In genomic region chr12:124694250-124694649, GRCh38 we compare ENCODE assay signal across 11 cellular contexts.
DNase-seq lines count a peak whose midpoint lies in the region; ATAC-seq lines count a peak whose summit lies in the region.
"Had no signal": no experiment of that assay in that cellular context is flagged by ENCODE, and none has a peak within 500 bp of the region (broad histone marks: within the 10 kb centered on the region; RNA-seq: fewer than 3 reads in every experiment).

No MANE protein-coding gene starts in this region.

- H3K4me3 Mint-ChIP-seq in naive thymus-derived CD4-positive, alpha-beta T cell: peak overlapping the region in 5 of 10 donors; percentile 10 to 41 (median 18)
- H3K4me3 Mint-ChIP-seq: activated B cell treated with CpG ODN at 0.5 μM for 24 hours had no signal

- H3K27ac ChIP-seq in SJCRH30: peak overlapping the region; percentile 65
- no peak overlapping the region for H3K27ac ChIP-seq in naive thymus-derived CD4-positive, alpha-beta T cell (ENCODE audit: low read depth, low read length)
- H3K27ac ChIP-seq: 22Rv1 had no signal

- peaks cover 0 to 29% (median 16%) of the 10 kb centered on the region in 11 donors for H3K9me3 Mint-ChIP-seq in naive thymus-derived CD4-positive, alpha-beta T cell

- H3K27me3 Mint-ChIP-seq in naive thymus-derived CD4-positive, alpha-beta T cell: peaks cover 0 to 17% (median 0%) of the 10 kb centered on the region in 5 donors

- H3K4me3 ChIP-seq in SJCRH30: no peak overlapping the region
- no peak overlapping the region for H3K4me3 ChIP-seq in naive thymus-derived CD4-positive, alpha-beta T cell (ENCODE audit: low read length)

- H3K27ac Mint-ChIP-seq in naive thymus-derived CD4-positive, alpha-beta T cell: peak overlapping the region in 2 of 9 donors; percentile 2 to 76
- H3K27ac Mint-ChIP-seq: activated B cell treated with CpG ODN at 0.5 μM for 24 hours had no signal

- POLR2A ChIA-PET in naive thymus-derived CD4-positive, alpha-beta T cell (lab: Charles Lee): no interaction called here

- H3K36me3 ChIP-seq in SJCRH30: no peaks in the 10 kb centered on the region
- no peaks in the 10 kb centered on the region for H3K36me3 ChIP-seq in naive thymus-derived CD4-positive, alpha-beta T cell (ENCODE audit: control insufficient read depth in 2 of 3, insufficient read depth in 3 of 3, low read length in 3 of 3)

- DNase-seq in DMS 273 (lab: John Stamatoyannopoulos, UW; ENCODE audit: unreplicated experiment): peak; percentile 34
- DNase-seq in DMS 273 treated with DMSO at 0.1 percent for 48 hours (lab: John Stamatoyannopoulos, UW): no peak
- peak; percentile 73 to 82 for DNase-seq in SJCRH30
- no peak for DNase-seq in naive thymus-derived CD4-positive, alpha-beta T cell
- no peak for DNase-seq in activated CD4-positive, CD25-positive, alpha-beta regulatory T cell treated with anti-CD3 and anti-CD28 coated beads, Interleukin-2, amount 50 U/mL, for 72 hours
- no peak for DNase-seq in stimulated activated CD4-positive, alpha-beta T cell treated with anti-CD3 and anti-CD28 coated beads, Interleukin-4, amount 100 ng/mL, for 24 hours
- DNase-seq: activated B cell treated with CpG ODN at 0.5 μM for 24 hours, mesenchymal stem cell had no signal

- CTCF ChIA-PET in naive thymus-derived CD4-positive, alpha-beta T cell (lab: Charles Lee): no interaction called here

- ATAC-seq in HG02885 (IDR thresholded peaks at IDR 0.05; ENCODE audit: poor library complexity, unreplicated experiment) (peak; percentile 57), HG03159 (IDR thresholded peaks at IDR 0.05; ENCODE audit: unreplicated experiment) (no peak)
- ATAC-seq in naive thymus-derived CD4-positive, alpha-beta T cell: peak; percentile 49

- H3K36me3 Mint-ChIP-seq in naive thymus-derived CD4-positive, alpha-beta T cell: peaks cover 0 to 7% (median 0%) of the 10 kb centered on the region in 5 donors

- intact Hi-C loops in naive thymus-derived CD4-positive, alpha-beta T cell (cut with micrococcal nuclease): no loop called here

- peaks cover 5 to 14% (median 8%) of the 10 kb centered on the region in 7 donors for H3K4me1 Mint-ChIP-seq in naive thymus-derived CD4-positive, alpha-beta T cell

- H3K27me3 ChIP-seq in SJCRH30: no peaks in the 10 kb centered on the region
- H3K27me3 ChIP-seq in naive thymus-derived CD4-positive, alpha-beta T cell (ENCODE audit: control insufficient read depth in 2 of 2, insufficient read depth in 2 of 2, low read length in 2 of 2): no peaks in the 10 kb centered on the region

- no peaks in the 10 kb centered on the region for H3K9me3 ChIP-seq in SJCRH30 (replicated peaks)
- H3K9me3 ChIP-seq in naive thymus-derived CD4-positive, alpha-beta T cell (ENCODE audit: control insufficient read depth in 2 of 3, low read length in 3 of 3): peaks cover 0 to 16% (median 0%) of the 10 kb centered on the region in 3 experiments

- H3K4me1 ChIP-seq in SJCRH30: peaks cover 51% of the 10 kb centered on the region
- H3K4me1 ChIP-seq in naive thymus-derived CD4-positive, alpha-beta T cell (ENCODE audit: control insufficient read depth in 2 of 2, insufficient read depth in 2 of 2, low read length in 2 of 2): peaks cover 0 to 10% of the 10 kb centered on the region in 2 donors

Comparison
In these comparisons a context has a peak if more than half of its experiments do, and no peak if none do; other contexts are left out.
1. DNase-seq: peak in DMS 273 (single experiment) and SJCRH30 (2 of 2); none in DMS 273 treated with DMSO at 0.1 percent for 48 hours (single experiment), naive thymus-derived CD4-positive, alpha-beta T cell (0 of 9), activated CD4-positive, CD25-positive, alpha-beta regulatory T cell treated with anti-CD3 and anti-CD28 coated beads, Interleukin-2, amount 50 U/mL, for 72 hours (single experiment) and stimulated activated CD4-positive, alpha-beta T cell treated with anti-CD3 and anti-CD28 coated beads, Interleukin-4, amount 100 ng/mL, for 24 hours (single experiment).